10 cellular contexts compared by ENCODE assay signal in the genomic region with DNA sequence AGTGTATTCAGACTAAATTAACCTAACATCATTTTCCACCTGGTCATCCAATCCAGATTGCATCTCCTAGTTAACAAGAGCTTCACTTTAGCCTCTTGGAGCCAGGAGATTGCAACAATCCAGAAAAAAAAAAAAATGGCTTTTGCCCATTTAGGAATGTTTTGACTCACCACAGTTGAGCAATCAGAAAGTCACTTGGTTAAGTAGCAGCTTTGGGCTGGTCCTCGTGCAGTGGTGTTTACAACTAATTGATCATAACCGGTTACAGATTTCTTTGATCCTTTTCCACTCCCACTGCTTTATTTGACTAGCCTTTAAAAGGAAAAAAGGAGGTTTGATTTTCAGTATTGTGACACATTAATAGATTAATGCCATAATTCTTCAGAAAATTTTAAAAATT.
DNase-seq lines count a peak whose midpoint lies in the region; ATAC-seq and TF ChIP-seq lines count a peak whose summit lies in the region.
"Had no signal": no experiment of that assay in that cellular context is flagged by ENCODE, and none has a peak within 500 bp of the region (broad histone marks: within the 10 kb centered on the region; RNA-seq: fewer than 3 reads in every experiment).

No MANE protein-coding gene starts in this region.

- H3K4me1 ChIP-seq in SK-N-SH (ENCODE audit: control insufficient read depth in 1 of 2, insufficient read depth in 2 of 2, low read depth in 1 of 2, low read length in 1 of 2) (peaks cover 0 to 10% of the 10 kb centered on the region in 2 experiments; a peak in 1 of 4 replicates), PC-9 (replicated peaks; ENCODE audit: insufficient read depth) (peaks cover 22% of the 10 kb centered on the region), foreskin keratinocyte (peaks cover 7% of the 10 kb centered on the region), left ventricle myocardium inferior (no peaks in the 10 kb centered on the region)

- no peaks in the 10 kb centered on the region for H4K20me1 ChIP-seq in SK-N-SH (ENCODE audit: insufficient read depth)
- no peaks in the 10 kb centered on the region for H4K20me1 ChIP-seq in PC-9 (ENCODE audit: insufficient read depth)

- POLR2A ChIA-PET in SK-N-SH (lab: Yijun Ruan, JAX) (no interaction called here), PC-9 (lab: Charles Lee; ENCODE audit: unreplicated experiment) (interaction anchor here (0.5 to 0.6 kb wide), 3 partner anchors 231 to 1967 kb away, joined by 3 to 6 read pairs (median 4); no protein-coding TSS in a partner anchor)

- H3K79me2 ChIP-seq in SK-N-SH (ENCODE audit: insufficient read depth): no peaks in the 10 kb centered on the region
- no peaks in the 10 kb centered on the region for H3K79me2 ChIP-seq in PC-9 (ENCODE audit: low read depth)

- H3K4me2 ChIP-seq in SK-N-SH (no peak overlapping the region), PC-9 (peak overlapping the region; percentile 11; the same call in 1 of the 2 replicates)

- 42% methylated on average over 2 of the region's 2 CpGs for WGBS in SK-N-SH (ENCODE audit: low lambda C conversion rate)

- H3K4me3 ChIP-seq in SK-N-SH (ENCODE audit: low read depth in 2 of 2, low read length in 1 of 2) (no peak overlapping the region), PC-9 (no peak overlapping the region), dorsolateral prefrontal cortex (no peak overlapping the region), left ventricle myocardium inferior (no peak overlapping the region)

- no peak for TF ChIP-seq RAD21 in SK-N-SH (IDR thresholded peaks at IDR 0.05; ENCODE audit: low read length)

- DNase-seq in SK-N-SH: no peak
- peak; percentile 41 to 88 for DNase-seq in PC-9
- DNase-seq in foreskin keratinocyte: peak; percentile 67 to 85
- DNase-seq in dorsolateral prefrontal cortex: no peak
- DNase-seq in left ventricle myocardium inferior: no peak
- DNase-seq: Kasumi-1; stimulated activated CD4-positive, alpha-beta T cell treated with anti-CD3 and anti-CD28 coated beads, Interleukin-2, amount 100 ng/mL, for 24 hours had no signal

- H3K36me3 ChIP-seq in SK-N-SH (replicated peaks in 1 of 2; ENCODE audit: control insufficient read depth in 1 of 2, insufficient read depth in 2 of 2, low read length in 1 of 2) (no peaks in the 10 kb centered on the region), PC-9 (ENCODE audit: low read depth) (no peaks in the 10 kb centered on the region), left ventricle myocardium inferior (no peaks in the 10 kb centered on the region)

- H3K9me3 ChIP-seq in SK-N-SH (no peaks in the 10 kb centered on the region), PC-9 (ENCODE audit: insufficient read depth, low read depth) (peaks cover 11% of the 10 kb centered on the region; the same call in 1 of the 2 replicates), left ventricle myocardium inferior (replicated peaks) (no peaks in the 10 kb centered on the region)

- H3K27me3 ChIP-seq in SK-N-SH (ENCODE audit: insufficient read depth): no peaks in the 10 kb centered on the region
- H3K27me3 ChIP-seq in PC-9 (ENCODE audit: insufficient read depth, low read depth): no peaks in the 10 kb centered on the region
- no peaks in the 10 kb centered on the region for H3K27me3 ChIP-seq in foreskin keratinocyte
- no peaks in the 10 kb centered on the region for H3K27me3 ChIP-seq in dorsolateral prefrontal cortex
- H3K27me3 ChIP-seq in left ventricle myocardium inferior (ENCODE audit: low read depth): no peaks in the 10 kb centered on the region

- H3K27ac ChIP-seq in SK-N-SH (ENCODE audit: low read depth in 2 of 2, low read length in 1 of 2): no peak overlapping the region
- no peak overlapping the region for H3K27ac ChIP-seq in PC-9
- H3K27ac ChIP-seq in foreskin keratinocyte: no peak overlapping the region
- H3K27ac ChIP-seq in dorsolateral prefrontal cortex: no peak overlapping the region
- H3K27ac ChIP-seq in left ventricle myocardium inferior (replicated peaks): no peak overlapping the region

- TF ChIP-seq CTCF in SK-N-SH (IDR thresholded peaks at IDR 0.05): no peak
- no peak for TF ChIP-seq CTCF in PC-9 (conservative IDR thresholded peaks at IDR 0.05)
- no peak for TF ChIP-seq CTCF in foreskin keratinocyte (conservative IDR thresholded peaks at IDR 0.05)
- TF ChIP-seq CTCF in dorsolateral prefrontal cortex (IDR thresholded peaks at IDR 0.05 in 54 of 56, conservative IDR thresholded peaks at IDR 0.05 in 2 of 56; ENCODE audit: low read depth in 1 of 56, partially characterized antibody in 56 of 56): no peak
- no peak for TF ChIP-seq CTCF in left ventricle myocardium inferior (IDR thresholded peaks at IDR 0.05; ENCODE audit: borderline replicate concordance)

- no TSS peak for BruUV-seq in PC-9 (replicated peaks; lab: Mats Ljungman, UMichigan)

- ATAC-seq in SK-N-SH treated with all-trans-retinoic acid at 6 μM for 48 hours (no peak), foreskin keratinocyte (peak; percentile 81), GM21786 (IDR thresholded peaks at IDR 0.05; ENCODE audit: unreplicated experiment) (no peak), HG02623 (IDR thresholded peaks at IDR 0.05; ENCODE audit: unreplicated experiment) (no peak)

- H3K9me2 ChIP-seq in SK-N-SH (no peaks in the 10 kb centered on the region), PC-9 (ENCODE audit: insufficient read depth) (no peaks in the 10 kb centered on the region; the same call in 1 of the 2 replicates)

- H2AFZ ChIP-seq in SK-N-SH (ENCODE audit: low read depth) (no peak overlapping the region), PC-9 (no peak overlapping the region)

- TF ChIP-seq EP300 in SK-N-SH (IDR thresholded peaks at IDR 0.05; ENCODE audit: borderline replicate concordance in 1 of 2, low read depth in 1 of 2, low read length in 1 of 2): peak in 1 of 2 experiments; percentile 23; a peak in 2 of 4 replicates

- CTCF ChIA-PET in SK-N-SH (lab: Yijun Ruan, JAX) (no interaction called here), PC-9 (lab: Charles Lee) (no interaction called here)

- H3F3A ChIP-seq in SK-N-SH (replicated peaks; ENCODE audit: insufficient read depth): no peaks in the 10 kb centered on the region
- peaks cover 6% of the 10 kb centered on the region for H3F3A ChIP-seq in PC-9 (ENCODE audit: insufficient read depth, low read depth)

- no peak overlapping the region for H3K9ac ChIP-seq in SK-N-SH

- intact Hi-C loops in PC-9 (cut with micrococcal nuclease; ENCODE audit: unreplicated experiment) (no loop called here), dorsolateral prefrontal cortex (cut with DNase I) (no loop called here), left ventricle myocardium inferior (cut with micrococcal nuclease) (no loop called here)

TF ChIP-seq in SK-N-SH, 30 proteins besides CTCF, POLR2A, EP300 and RAD21:
- TF ChIP-seq FOSL2 (IDR thresholded peaks at IDR 0.05; ENCODE audit: borderline replicate concordance, low read depth) (peak; percentile 56; the same call in 1 of the 2 replicates), FOXJ3 (CRISPR knock-in tag; IDR thresholded peaks at IDR 0.05) (no peak), JUND (IDR thresholded peaks at IDR 0.05) (peak; percentile 24; the same call in 1 of the 2 replicates), TEAD4 (IDR thresholded peaks at IDR 0.05; ENCODE audit: borderline replicate concordance, insufficient read depth) (no peak), NRF1 (IDR thresholded peaks at IDR 0.05; ENCODE audit: low read depth, low read length) (no peak), YY1 (IDR thresholded peaks at IDR 0.05; ENCODE audit: low read depth) (no peak), SMC3 (IDR thresholded peaks at IDR 0.05; ENCODE audit: low read depth, low read length) (no peak)
TF ChIP-seq in SK-N-SH: peak in this region for 2.

TF ChIP-seq in SK-N-SH treated with all-trans-retinoic acid at 6 μM for 48 hours, 23 proteins besides CTCF, POLR2A, EP300 and RAD21:
- TF ChIP-seq ZFP3 (CRISPR knock-in tag; IDR thresholded peaks at IDR 0.05): no peak
- no peak for TF ChIP-seq TOX (CRISPR knock-in tag; IDR thresholded peaks at IDR 0.05; ENCODE audit: borderline replicate concordance)

Comparison
In these comparisons a context has a peak if more than half of its experiments do, and no peak if none do; other contexts are left out.
1. DNase-seq: peak in PC-9 (2 of 2) and foreskin keratinocyte (2 of 2); none in SK-N-SH (single experiment), dorsolateral prefrontal cortex (0 of 10) and left ventricle myocardium inferior (single experiment).